Comparison of ENCODE assay signal across 8 cellular contexts in genomic region chr14:24674204-24674970, GRCh38. TPM values are rescaled to one million over a fixed set of nuclear protein-coding genes. Genes with fewer than 3 reads are reported as not detected.
DNase-seq lines count a peak whose midpoint lies in the region; ATAC-seq and FAIRE-seq lines count a peak whose summit lies in the region.

No MANE protein-coding gene starts in this region.

- no peaks in the 10 kb centered on the region for H3K36me3 ChIP-seq in small intestine (ENCODE audit: control insufficient read depth in 2 of 2, insufficient read depth in 2 of 2, low read length in 2 of 2)

- H3K4me1 ChIP-seq in small intestine (ENCODE audit: control insufficient read depth in 2 of 2, insufficient read depth in 1 of 2, low read depth in 1 of 2, low read length in 1 of 2): no peaks in the 10 kb centered on the region

- H3K36me3 Mint-ChIP-seq in T-helper 17 cell (ENCODE audit: low read depth): no peaks in the 10 kb centered on the region

- peaks cover 5% of the 10 kb centered on the region for H3K27me3 Mint-ChIP-seq in T-helper 17 cell

- no peak for FAIRE-seq in small intestine (lab: Jason Lieb, UNC)

- peak overlapping the region; percentile 20 to 69 for H3K27ac ChIP-seq in small intestine (ENCODE audit: low read depth in 1 of 2, low read length in 1 of 2)

- H3K9me3 ChIP-seq in T-helper 17 cell (ENCODE audit: control insufficient read depth, low read length, poor library complexity, severe bottlenecking) (no peaks in the 10 kb centered on the region), small intestine (ENCODE audit: control insufficient read depth, low read depth) (no peaks in the 10 kb centered on the region)

- peak overlapping the region; percentile 91 for H3K4me3 Mint-ChIP-seq in T-helper 17 cell

- no peak overlapping the region for H3K4me3 ChIP-seq in small intestine (ENCODE audit: low read depth in 1 of 2, low read length in 2 of 2)

- H3K27me3 ChIP-seq in small intestine (ENCODE audit: control insufficient read depth in 2 of 2, insufficient read depth in 2 of 2, low read length in 2 of 2): no peaks in the 10 kb centered on the region

- 41 to 64% (median 44%) methylated on average over 5 of the region's 5 CpGs for WGBS in small intestine, 3 donors

- ATAC-seq in GM19035 (IDR thresholded peaks at IDR 0.05; ENCODE audit: unreplicated experiment) (peak; percentile 70), HG02970 (IDR thresholded peaks at IDR 0.05; ENCODE audit: low FRiP score, unreplicated experiment) (peak; percentile 49), T-helper 17 cell (peak; percentile 47)

- peak overlapping the region; percentile 81 for H3K27ac Mint-ChIP-seq in T-helper 17 cell

- peaks cover 32% of the 10 kb centered on the region for H3K4me1 Mint-ChIP-seq in T-helper 17 cell

- DNase-seq in T-helper 17 cell (peak in 1 of 3 donors; percentile 19), small intestine (peak; percentile 45), COLO668 (lab: John Stamatoyannopoulos, UW; ENCODE audit: unreplicated experiment) (no peak), putamen (ENCODE audit: low spot score) (no peak), posterior vena cava (ENCODE audit: low spot score) (no peak), NCI-H2196 treated with DMSO at 0.1 percent for 48 hours (lab: John Stamatoyannopoulos, UW; ENCODE audit: unreplicated experiment) (no peak)

- intact Hi-C loops in posterior vena cava (cut with DNase I): no loop called here

RNA-seq across cellular contexts. Expression of gene GZMB, which starts 40.4 kb away (rescaled TPM):
- total RNA-seq in T-helper 17 cell (under 1 TPM in 1 of 2 donors, not detected in 1; 0.82 TPM), posterior vena cava (1 to 10 TPM in 1 of 2 donors, under 1 TPM in 1; 0.79 to 1.0 TPM)
- 1 to 10 TPM in 2 of 3 donors, not detected in 1; 1.6 to 1.7 TPM for polyA plus RNA-seq in small intestine
